Comparison of ENCODE assay signal across 1 cellular context in genomic region chr10:122267849-122268737, GRCh38.
TF ChIP-seq lines count a peak whose summit lies in the region.

No MANE protein-coding gene starts in this region.

TF ChIP-seq in HepG2, 621 proteins besides CTCF, POLR2A, EP300 and RAD21 (continued from another document and continues in another):
- TF ChIP-seq MBNL3 (CRISPR knock-in tag; conservative IDR thresholded peaks at IDR 0.05) (no peak), PLRG1 (conservative IDR thresholded peaks at IDR 0.05) (no peak), RARA (CRISPR knock-in tag; IDR thresholded peaks at IDR 0.05) (no peak), ZNF34 (CRISPR knock-in tag; IDR thresholded peaks at IDR 0.05; ENCODE audit: borderline replicate concordance) (no peak), ZXDC (CRISPR knock-in tag; IDR thresholded peaks at IDR 0.05) (no peak), YEATS2 (CRISPR knock-in tag; IDR thresholded peaks at IDR 0.05; ENCODE audit: borderline replicate concordance) (peak; percentile 71; the same call in 1 of the 2 replicates), RBAK (CRISPR knock-in tag; IDR thresholded peaks at IDR 0.05) (no peak), ZNF839 (CRISPR knock-in tag; IDR thresholded peaks at IDR 0.05; ENCODE audit: borderline replicate concordance) (no peak), ZNF225 (CRISPR knock-in tag; IDR thresholded peaks at IDR 0.05) (no peak), THRA (CRISPR knock-in tag; IDR thresholded peaks at IDR 0.05; ENCODE audit: borderline replicate concordance) (peak; percentile 26; the same call in 1 of the 2 replicates), ZFP1 (CRISPR knock-in tag; IDR thresholded peaks at IDR 0.05) (no peak), KLF12 (CRISPR knock-in tag; IDR thresholded peaks at IDR 0.05; ENCODE audit: borderline replicate concordance) (0 out of 2 replicates have a peak, but pooled peaks have one; percentile 56), KDM5A (IDR thresholded peaks at IDR 0.05; ENCODE audit: borderline replicate concordance, low read length) (no peak), HHEX (CRISPR knock-in tag; IDR thresholded peaks at IDR 0.05) (no peak), HNF4G (IDR thresholded peaks at IDR 0.05; ENCODE audit: borderline replicate concordance, low read depth, low read length) (peak; percentile 57), HNF4G (CRISPR knock-in tag; IDR thresholded peaks at IDR 0.05; ENCODE audit: borderline replicate concordance, low read depth) (peak; percentile 55; the same call in 1 of the 2 replicates), AFF4 (CRISPR knock-in tag; IDR thresholded peaks at IDR 0.05) (no peak), ARNT2 (CRISPR knock-in tag; IDR thresholded peaks at IDR 0.05; ENCODE audit: low read depth) (no peak), FOXA3 (CRISPR knock-in tag; IDR thresholded peaks at IDR 0.05) (peak; percentile 8; the same call in 1 of the 2 replicates), MEIS2 (CRISPR knock-in tag; IDR thresholded peaks at IDR 0.05) (peak; percentile 69; the same call in 1 of the 2 replicates), FOSL2 (CRISPR knock-in tag; IDR thresholded peaks at IDR 0.05) (peak; percentile 94), REL (CRISPR knock-in tag; conservative IDR thresholded peaks at IDR 0.05) (no peak), AKNA (CRISPR knock-in tag; IDR thresholded peaks at IDR 0.05; ENCODE audit: borderline replicate concordance) (no peak), TFAP4 (IDR thresholded peaks at IDR 0.05; ENCODE audit: borderline replicate concordance, low read depth) (0 out of 2 replicates have a peak, but pooled peaks have one; percentile 27), HOXA3 (CRISPR knock-in tag; IDR thresholded peaks at IDR 0.05) (peak; percentile 7; the same call in 1 of the 2 replicates), HMG20A (CRISPR knock-in tag; IDR thresholded peaks at IDR 0.05; ENCODE audit: borderline replicate concordance) (no peak), CENPX (CRISPR knock-in tag; IDR thresholded peaks at IDR 0.05) (no peak), ZFP91 (CRISPR knock-in tag; IDR thresholded peaks at IDR 0.05; ENCODE audit: borderline replicate concordance) (peak; percentile 40; the same call in 1 of the 2 replicates), IRF9 (CRISPR knock-in tag; IDR thresholded peaks at IDR 0.05; ENCODE audit: borderline replicate concordance) (no peak), ZFP90 (CRISPR knock-in tag; IDR thresholded peaks at IDR 0.05; ENCODE audit: borderline replicate concordance) (no peak), ZSCAN9 (CRISPR knock-in tag; IDR thresholded peaks at IDR 0.05; ENCODE audit: borderline replicate concordance) (no peak), MAZ (IDR thresholded peaks at IDR 0.05; ENCODE audit: borderline replicate concordance, low read depth, low read length) (no peak), MAZ (CRISPR knock-in tag; IDR thresholded peaks at IDR 0.05; ENCODE audit: low read depth) (no peak), ZNF335 (CRISPR knock-in tag; IDR thresholded peaks at IDR 0.05) (no peak), ZSCAN30 (CRISPR knock-in tag; IDR thresholded peaks at IDR 0.05) (no peak), KLF16 (CRISPR knock-in tag; IDR thresholded peaks at IDR 0.05) (no peak), PPARG (CRISPR knock-in tag; conservative IDR thresholded peaks at IDR 0.05) (peak; percentile 37; the same call in 1 of the 2 replicates), XRCC5 (optimal IDR thresholded peaks at IDR 0.05; ENCODE audit: low read length) (peak; percentile 76), HMGXB3 (CRISPR knock-in tag; IDR thresholded peaks at IDR 0.05; ENCODE audit: borderline replicate concordance) (no peak), KDM3A (CRISPR knock-in tag; IDR thresholded peaks at IDR 0.05; ENCODE audit: low read depth) (0 out of 2 replicates have a peak, but pooled peaks have one; percentile 37), ZNF354B (CRISPR knock-in tag; IDR thresholded peaks at IDR 0.05) (no peak), ZNF224 (CRISPR knock-in tag; IDR thresholded peaks at IDR 0.05) (0 out of 2 replicates have a peak, but pooled peaks have one; percentile 39)
